In the genomic region with DNA sequence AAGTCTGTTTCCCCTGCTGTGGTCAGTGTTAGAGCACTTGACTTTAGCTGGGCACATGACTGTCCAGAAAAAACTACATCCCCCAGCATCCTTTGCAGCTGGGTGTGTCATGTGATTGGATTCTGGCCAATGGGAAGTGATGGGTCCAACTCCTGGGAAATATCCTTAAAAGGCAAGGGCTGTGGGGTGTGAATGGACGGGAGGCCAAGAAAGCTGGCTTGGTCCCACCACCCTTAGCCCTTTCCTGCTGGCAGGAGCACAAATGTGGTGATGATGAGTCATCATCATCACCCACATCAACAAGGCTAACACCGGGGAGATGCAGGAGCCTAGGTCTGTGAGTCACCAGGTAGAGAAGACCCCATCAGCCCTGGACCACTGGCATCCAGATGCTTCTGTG, we compare ENCODE assay signal across 8 cellular contexts.
DNase-seq lines count a peak whose midpoint lies in the region; TF ChIP-seq lines count a peak whose summit lies in the region.
"Had no signal": no experiment of that assay in that cellular context is flagged by ENCODE, and none has a peak within 500 bp of the region (broad histone marks: within the 10 kb centered on the region; RNA-seq: fewer than 3 reads in every experiment).

No MANE protein-coding gene starts in this region.

- no peak for TF ChIP-seq POLR2A in lower leg skin (IDR thresholded peaks at IDR 0.05)

- intact Hi-C loops in lower leg skin (cut with DNase I; ENCODE audit: low total_unique reads) = no loop called here

- in situ Hi-C loops in HAP-1 (cut with MboI; ENCODE audit: low sequenced_read_pairs) = no loop called here

- TF ChIP-seq CTCF in fibroblast of villous mesenchyme (IDR thresholded peaks at IDR 0.05; ENCODE audit: insufficient read depth, low read depth, low read length) (no peak), lower leg skin (IDR thresholded peaks at IDR 0.05) (no peak)

- no peak overlapping the region for H3K27ac ChIP-seq in SJSA1

- H3K36me3 ChIP-seq in HAP-1 (replicated peaks) (no peaks in the 10 kb centered on the region), SJSA1 (no peaks in the 10 kb centered on the region)

- H3K9me3 ChIP-seq in HAP-1 (no peaks in the 10 kb centered on the region), SJSA1 (replicated peaks) (no peaks in the 10 kb centered on the region; the same call in 1 of the 2 replicates)

- WGBS in lower leg skin, 2 donors = 6 to 8% methylated on average over 2 of the region's 2 CpGs

- DNase-seq in HAP-1 (ENCODE audit: low spot score in 2 of 2) = peak; percentile 10 to 28
- peak; percentile 83 to 89 for DNase-seq in SJSA1 (ENCODE audit: low read depth in 1 of 2, low spot score in 2 of 2)
- peak; percentile 79 for DNase-seq in fibroblast of villous mesenchyme (ENCODE audit: low read depth)
- DNase-seq in retina = peak; percentile 50
- no peak for DNase-seq in HPDE6-E6E7 (ENCODE audit: extremely low spot score)
- DNase-seq in lower leg skin (ENCODE audit: low spot score in 2 of 2) = no peak
- no peak for DNase-seq in NK-92 (lab: John Stamatoyannopoulos, UW; ENCODE audit: unreplicated experiment)
- DNase-seq: NCI-H1048 had no signal

- H3K27me3 ChIP-seq in HAP-1 (ENCODE audit: low read depth) (no peaks in the 10 kb centered on the region), SJSA1 (replicated peaks) (no peaks in the 10 kb centered on the region)

- H3K4me3 ChIP-seq in HAP-1 (no peak overlapping the region), SJSA1 (no peak overlapping the region), fibroblast of villous mesenchyme (ENCODE audit: low read depth, low read length) (no peak overlapping the region), lower leg skin (ENCODE audit: low read depth, poor library complexity, severe bottlenecking) (no peak overlapping the region)

- no peaks in the 10 kb centered on the region for H3K4me1 ChIP-seq in HAP-1
- peaks cover 14% of the 10 kb centered on the region for H3K4me1 ChIP-seq in SJSA1 (replicated peaks)

Comparison
In these comparisons a context has a peak if more than half of its experiments do, and no peak if none do; other contexts are left out.
1. DNase-seq: peak in HAP-1 (2 of 2), SJSA1 (2 of 2), fibroblast of villous mesenchyme (single experiment) and retina (single experiment); none in HPDE6-E6E7 (single experiment), lower leg skin (0 of 2) and NK-92 (single experiment).